1 cellular context compared by ENCODE assay signal in the genomic region with DNA sequence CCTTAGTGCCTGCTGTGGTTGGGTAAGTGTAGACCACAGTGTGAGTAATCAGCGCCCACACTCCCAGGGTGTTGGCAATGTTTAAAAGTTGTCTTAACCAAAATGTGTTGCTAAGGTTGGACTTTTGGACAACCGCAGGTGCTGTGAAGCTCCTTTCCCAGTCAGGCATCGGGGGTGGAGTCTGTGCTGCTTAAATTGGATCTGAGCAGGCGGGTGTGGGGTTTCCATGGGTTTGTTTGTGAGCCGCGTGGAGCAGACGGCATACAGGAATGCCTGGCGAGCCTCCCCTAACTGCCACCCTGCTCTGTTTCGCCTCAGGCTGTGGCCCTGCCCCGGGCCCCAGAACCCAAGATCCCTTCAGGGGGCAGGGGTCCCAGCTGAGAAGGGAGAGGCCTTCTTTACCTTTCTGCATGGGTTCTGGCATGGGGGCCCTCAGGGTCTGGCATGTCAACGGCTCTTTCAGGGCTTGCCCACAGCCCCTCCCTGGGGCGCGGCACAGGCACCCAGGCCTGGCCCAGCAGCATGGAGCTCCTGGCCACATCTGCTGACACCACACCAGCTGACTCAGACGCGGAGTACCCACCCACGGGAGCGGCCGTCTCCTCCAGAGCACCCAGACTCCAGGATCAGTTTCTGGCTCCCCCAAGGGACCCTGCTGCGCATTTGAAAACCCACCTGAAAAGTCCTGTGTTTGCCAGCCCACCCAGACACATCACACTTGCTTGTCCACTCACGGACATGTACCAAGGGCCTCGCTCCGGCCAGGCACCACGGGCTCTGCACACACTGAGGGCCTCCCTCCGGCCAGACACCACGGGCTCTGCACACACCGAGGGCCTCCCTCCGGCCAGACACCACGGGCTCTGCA.
A peak's percentile ranks its signal among the peaks of the same experiment; 100 is the strongest.
TF ChIP-seq lines count a peak whose summit lies in the region.

No MANE protein-coding gene starts in this region.

TF ChIP-seq in GM12878, 131 proteins besides CTCF, POLR2A, EP300 and RAD21 (continues in another document):
- no peak for TF ChIP-seq FOXK2 (IDR thresholded peaks at IDR 0.05)
- TF ChIP-seq SMAD1 (IDR thresholded peaks at IDR 0.05; ENCODE audit: low read depth, partially characterized antibody), result no peak
- TF ChIP-seq IKZF2 (IDR thresholded peaks at IDR 0.05), result peak; percentile 37 to 55; a peak in 2 of 4 replicates
- TF ChIP-seq ZNF207 (IDR thresholded peaks at IDR 0.05; ENCODE audit: borderline replicate concordance), result no peak
- TF ChIP-seq CHD1 (IDR thresholded peaks at IDR 0.05; ENCODE audit: low read depth, low read length), result no peak
- TF ChIP-seq GATAD2B (conservative IDR thresholded peaks at IDR 0.05; ENCODE audit: low read depth), result no peak; the same call in 1 of the 2 replicates
- TF ChIP-seq KLF5 (IDR thresholded peaks at IDR 0.05; ENCODE audit: partially characterized antibody), result no peak
- no peak for TF ChIP-seq ASH2L (IDR thresholded peaks at IDR 0.05; ENCODE audit: borderline replicate concordance, low read depth)
- TF ChIP-seq MTA2 (IDR thresholded peaks at IDR 0.05; ENCODE audit: low read depth), result peak; percentile 58; the same call in 1 of the 2 replicates
- TF ChIP-seq, protein P1, sequence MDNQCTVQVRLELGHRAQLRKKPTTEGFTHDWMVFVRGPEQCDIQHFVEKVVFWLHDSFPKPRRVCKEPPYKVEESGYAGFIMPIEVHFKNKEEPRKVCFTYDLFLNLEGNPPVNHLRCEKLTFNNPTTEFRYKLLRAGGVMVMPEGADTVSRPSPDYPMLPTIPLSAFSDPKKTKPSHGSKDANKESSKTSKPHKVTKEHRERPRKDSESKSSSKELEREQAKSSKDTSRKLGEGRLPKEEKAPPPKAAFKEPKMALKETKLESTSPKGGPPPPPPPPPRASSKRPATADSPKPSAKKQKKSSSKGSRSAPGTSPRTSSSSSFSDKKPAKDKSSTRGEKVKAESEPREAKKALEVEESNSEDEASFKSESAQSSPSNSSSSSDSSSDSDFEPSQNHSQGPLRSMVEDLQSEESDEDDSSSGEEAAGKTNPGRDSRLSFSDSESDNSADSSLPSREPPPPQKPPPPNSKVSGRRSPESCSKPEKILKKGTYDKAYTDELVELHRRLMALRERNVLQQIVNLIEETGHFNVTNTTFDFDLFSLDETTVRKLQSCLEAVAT (IDR thresholded peaks at IDR 0.05), result peak; percentile 62; the same call in 1 of the 2 replicates
- no peak for TF ChIP-seq CBX5 (IDR thresholded peaks at IDR 0.05; ENCODE audit: low read depth)
- no peak for TF ChIP-seq POLR2AphosphoS5 (IDR thresholded peaks at IDR 0.05; ENCODE audit: low read length)
- TF ChIP-seq, protein P2, sequence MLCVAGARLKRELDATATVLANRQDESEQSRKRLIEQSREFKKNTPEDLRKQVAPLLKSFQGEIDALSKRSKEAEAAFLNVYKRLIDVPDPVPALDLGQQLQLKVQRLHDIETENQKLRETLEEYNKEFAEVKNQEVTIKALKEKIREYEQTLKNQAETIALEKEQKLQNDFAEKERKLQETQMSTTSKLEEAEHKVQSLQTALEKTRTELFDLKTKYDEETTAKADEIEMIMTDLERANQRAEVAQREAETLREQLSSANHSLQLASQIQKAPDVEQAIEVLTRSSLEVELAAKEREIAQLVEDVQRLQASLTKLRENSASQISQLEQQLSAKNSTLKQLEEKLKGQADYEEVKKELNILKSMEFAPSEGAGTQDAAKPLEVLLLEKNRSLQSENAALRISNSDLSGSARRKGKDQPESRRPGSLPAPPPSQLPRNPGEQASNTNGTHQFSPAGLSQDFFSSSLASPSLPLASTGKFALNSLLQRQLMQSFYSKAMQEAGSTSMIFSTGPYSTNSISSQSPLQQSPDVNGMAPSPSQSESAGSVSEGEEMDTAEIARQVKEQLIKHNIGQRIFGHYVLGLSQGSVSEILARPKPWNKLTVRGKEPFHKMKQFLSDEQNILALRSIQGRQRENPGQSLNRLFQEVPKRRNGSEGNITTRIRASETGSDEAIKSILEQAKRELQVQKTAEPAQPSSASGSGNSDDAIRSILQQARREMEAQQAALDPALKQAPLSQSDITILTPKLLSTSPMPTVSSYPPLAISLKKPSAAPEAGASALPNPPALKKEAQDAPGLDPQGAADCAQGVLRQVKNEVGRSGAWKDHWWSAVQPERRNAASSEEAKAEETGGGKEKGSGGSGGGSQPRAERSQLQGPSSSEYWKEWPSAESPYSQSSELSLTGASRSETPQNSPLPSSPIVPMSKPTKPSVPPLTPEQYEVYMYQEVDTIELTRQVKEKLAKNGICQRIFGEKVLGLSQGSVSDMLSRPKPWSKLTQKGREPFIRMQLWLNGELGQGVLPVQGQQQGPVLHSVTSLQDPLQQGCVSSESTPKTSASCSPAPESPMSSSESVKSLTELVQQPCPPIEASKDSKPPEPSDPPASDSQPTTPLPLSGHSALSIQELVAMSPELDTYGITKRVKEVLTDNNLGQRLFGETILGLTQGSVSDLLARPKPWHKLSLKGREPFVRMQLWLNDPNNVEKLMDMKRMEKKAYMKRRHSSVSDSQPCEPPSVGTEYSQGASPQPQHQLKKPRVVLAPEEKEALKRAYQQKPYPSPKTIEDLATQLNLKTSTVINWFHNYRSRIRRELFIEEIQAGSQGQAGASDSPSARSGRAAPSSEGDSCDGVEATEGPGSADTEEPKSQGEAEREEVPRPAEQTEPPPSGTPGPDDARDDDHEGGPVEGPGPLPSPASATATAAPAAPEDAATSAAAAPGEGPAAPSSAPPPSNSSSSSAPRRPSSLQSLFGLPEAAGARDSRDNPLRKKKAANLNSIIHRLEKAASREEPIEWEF (IDR thresholded peaks at IDR 0.05; ENCODE audit: insufficient replicate concordance, low read depth, low read length), result no peak
- peak in 1 of 2 experiments; percentile 54; a peak in 1 of 4 replicates for TF ChIP-seq BHLHE40 (IDR thresholded peaks at IDR 0.05; ENCODE audit: borderline replicate concordance in 1 of 2, low read depth in 2 of 2, low read length in 1 of 2)
- TF ChIP-seq, protein P3, sequence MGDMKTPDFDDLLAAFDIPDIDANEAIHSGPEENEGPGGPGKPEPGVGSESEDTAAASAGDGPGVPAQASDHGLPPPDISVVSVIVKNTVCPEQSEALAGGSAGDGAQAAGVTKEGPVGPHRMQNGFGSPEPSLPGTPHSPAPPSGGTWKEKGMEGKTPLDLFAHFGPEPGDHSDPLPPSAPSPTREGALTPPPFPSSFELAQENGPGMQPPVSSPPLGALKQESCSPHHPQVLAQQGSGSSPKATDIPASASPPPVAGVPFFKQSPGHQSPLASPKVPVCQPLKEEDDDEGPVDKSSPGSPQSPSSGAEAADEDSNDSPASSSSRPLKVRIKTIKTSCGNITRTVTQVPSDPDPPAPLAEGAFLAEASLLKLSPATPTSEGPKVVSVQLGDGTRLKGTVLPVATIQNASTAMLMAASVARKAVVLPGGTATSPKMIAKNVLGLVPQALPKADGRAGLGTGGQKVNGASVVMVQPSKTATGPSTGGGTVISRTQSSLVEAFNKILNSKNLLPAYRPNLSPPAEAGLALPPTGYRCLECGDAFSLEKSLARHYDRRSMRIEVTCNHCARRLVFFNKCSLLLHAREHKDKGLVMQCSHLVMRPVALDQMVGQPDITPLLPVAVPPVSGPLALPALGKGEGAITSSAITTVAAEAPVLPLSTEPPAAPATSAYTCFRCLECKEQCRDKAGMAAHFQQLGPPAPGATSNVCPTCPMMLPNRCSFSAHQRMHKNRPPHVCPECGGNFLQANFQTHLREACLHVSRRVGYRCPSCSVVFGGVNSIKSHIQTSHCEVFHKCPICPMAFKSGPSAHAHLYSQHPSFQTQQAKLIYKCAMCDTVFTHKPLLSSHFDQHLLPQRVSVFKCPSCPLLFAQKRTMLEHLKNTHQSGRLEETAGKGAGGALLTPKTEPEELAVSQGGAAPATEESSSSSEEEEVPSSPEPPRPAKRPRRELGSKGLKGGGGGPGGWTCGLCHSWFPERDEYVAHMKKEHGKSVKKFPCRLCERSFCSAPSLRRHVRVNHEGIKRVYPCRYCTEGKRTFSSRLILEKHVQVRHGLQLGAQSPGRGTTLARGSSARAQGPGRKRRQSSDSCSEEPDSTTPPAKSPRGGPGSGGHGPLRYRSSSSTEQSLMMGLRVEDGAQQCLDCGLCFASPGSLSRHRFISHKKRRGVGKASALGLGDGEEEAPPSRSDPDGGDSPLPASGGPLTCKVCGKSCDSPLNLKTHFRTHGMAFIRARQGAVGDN (IDR thresholded peaks at IDR 0.05), result no peak
- TF ChIP-seq, protein P4, sequence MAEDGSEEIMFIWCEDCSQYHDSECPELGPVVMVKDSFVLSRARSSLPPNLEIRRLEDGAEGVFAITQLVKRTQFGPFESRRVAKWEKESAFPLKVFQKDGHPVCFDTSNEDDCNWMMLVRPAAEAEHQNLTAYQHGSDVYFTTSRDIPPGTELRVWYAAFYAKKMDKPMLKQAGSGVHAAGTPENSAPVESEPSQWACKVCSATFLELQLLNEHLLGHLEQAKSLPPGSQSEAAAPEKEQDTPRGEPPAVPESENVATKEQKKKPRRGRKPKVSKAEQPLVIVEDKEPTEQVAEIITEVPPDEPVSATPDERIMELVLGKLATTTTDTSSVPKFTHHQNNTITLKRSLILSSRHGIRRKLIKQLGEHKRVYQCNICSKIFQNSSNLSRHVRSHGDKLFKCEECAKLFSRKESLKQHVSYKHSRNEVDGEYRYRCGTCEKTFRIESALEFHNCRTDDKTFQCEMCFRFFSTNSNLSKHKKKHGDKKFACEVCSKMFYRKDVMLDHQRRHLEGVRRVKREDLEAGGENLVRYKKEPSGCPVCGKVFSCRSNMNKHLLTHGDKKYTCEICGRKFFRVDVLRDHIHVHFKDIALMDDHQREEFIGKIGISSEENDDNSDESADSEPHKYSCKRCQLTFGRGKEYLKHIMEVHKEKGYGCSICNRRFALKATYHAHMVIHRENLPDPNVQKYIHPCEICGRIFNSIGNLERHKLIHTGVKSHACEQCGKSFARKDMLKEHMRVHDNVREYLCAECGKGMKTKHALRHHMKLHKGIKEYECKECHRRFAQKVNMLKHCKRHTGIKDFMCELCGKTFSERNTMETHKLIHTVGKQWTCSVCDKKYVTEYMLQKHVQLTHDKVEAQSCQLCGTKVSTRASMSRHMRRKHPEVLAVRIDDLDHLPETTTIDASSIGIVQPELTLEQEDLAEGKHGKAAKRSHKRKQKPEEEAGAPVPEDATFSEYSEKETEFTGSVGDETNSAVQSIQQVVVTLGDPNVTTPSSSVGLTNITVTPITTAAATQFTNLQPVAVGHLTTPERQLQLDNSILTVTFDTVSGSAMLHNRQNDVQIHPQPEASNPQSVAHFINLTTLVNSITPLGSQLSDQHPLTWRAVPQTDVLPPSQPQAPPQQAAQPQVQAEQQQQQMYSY (CRISPR knock-in tag; IDR thresholded peaks at IDR 0.05), result no peak
- no peak for TF ChIP-seq POLR2AphosphoS2 (IDR thresholded peaks at IDR 0.05; ENCODE audit: low read depth, low read length)
- no peak for TF ChIP-seq HDAC6 (IDR thresholded peaks at IDR 0.05; ENCODE audit: unreplicated experiment)
- TF ChIP-seq TCF12 (IDR thresholded peaks at IDR 0.05; ENCODE audit: low read depth, low read length), result no peak
- TF ChIP-seq FOS (IDR thresholded peaks at IDR 0.05; ENCODE audit: borderline replicate concordance, extremely low read depth, insufficient read length), result no peak
- TF ChIP-seq, protein P5, sequence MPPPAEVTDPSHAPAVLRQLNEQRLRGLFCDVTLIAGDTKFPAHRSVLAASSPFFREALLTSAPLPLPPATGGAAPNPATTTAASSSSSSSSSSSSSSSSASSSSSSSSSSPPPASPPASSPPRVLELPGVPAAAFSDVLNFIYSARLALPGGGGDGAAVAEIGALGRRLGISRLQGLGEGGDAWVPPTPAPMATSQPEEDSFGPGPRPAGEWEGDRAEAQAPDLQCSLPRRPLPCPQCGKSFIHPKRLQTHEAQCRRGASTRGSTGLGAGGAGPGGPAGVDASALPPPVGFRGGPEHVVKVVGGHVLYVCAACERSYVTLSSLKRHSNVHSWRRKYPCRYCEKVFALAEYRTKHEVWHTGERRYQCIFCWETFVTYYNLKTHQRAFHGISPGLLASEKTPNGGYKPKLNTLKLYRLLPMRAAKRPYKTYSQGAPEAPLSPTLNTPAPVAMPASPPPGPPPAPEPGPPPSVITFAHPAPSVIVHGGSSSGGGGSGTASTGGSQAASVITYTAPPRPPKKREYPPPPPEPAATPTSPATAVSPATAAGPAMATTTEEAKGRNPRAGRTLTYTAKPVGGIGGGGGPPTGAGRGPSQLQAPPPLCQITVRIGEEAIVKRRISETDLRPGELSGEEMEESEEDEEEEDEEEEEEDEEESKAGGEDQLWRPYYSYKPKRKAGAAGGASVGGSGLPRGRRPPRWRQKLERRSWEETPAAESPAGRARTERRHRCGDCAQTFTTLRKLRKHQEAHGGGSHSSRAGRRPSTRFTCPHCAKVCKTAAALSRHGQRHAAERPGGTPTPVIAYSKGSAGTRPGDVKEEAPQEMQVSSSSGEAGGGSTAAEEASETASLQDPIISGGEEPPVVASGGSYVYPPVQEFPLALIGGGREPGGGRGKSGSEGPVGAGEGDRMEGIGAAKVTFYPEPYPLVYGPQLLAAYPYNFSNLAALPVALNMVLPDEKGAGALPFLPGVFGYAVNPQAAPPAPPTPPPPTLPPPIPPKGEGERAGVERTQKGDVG (CRISPR knock-in tag; IDR thresholded peaks at IDR 0.05), result no peak
- TF ChIP-seq RUNX3 (IDR thresholded peaks at IDR 0.05; ENCODE audit: low read length), result peak; percentile 36
- no peak for TF ChIP-seq EED (IDR thresholded peaks at IDR 0.05; ENCODE audit: low read depth)
- TF ChIP-seq GABPA (IDR thresholded peaks at IDR 0.05; ENCODE audit: low read depth), result no peak
- peak; percentile 62 for TF ChIP-seq IKZF1 (conservative IDR thresholded peaks at IDR 0.05)
- no peak for TF ChIP-seq CEBPB (IDR thresholded peaks at IDR 0.05; ENCODE audit: borderline replicate concordance in 1 of 2, low read depth in 2 of 2, low read length in 2 of 2)
- TF ChIP-seq, protein P6, sequence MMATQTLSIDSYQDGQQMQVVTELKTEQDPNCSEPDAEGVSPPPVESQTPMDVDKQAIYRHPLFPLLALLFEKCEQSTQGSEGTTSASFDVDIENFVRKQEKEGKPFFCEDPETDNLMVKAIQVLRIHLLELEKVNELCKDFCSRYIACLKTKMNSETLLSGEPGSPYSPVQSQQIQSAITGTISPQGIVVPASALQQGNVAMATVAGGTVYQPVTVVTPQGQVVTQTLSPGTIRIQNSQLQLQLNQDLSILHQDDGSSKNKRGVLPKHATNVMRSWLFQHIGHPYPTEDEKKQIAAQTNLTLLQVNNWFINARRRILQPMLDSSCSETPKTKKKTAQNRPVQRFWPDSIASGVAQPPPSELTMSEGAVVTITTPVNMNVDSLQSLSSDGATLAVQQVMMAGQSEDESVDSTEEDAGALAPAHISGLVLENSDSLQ (IDR thresholded peaks at IDR 0.05), result no peak
- no peak for TF ChIP-seq CHD4 (IDR thresholded peaks at IDR 0.05)
- no peak for TF ChIP-seq SPI1 (IDR thresholded peaks at IDR 0.05; ENCODE audit: borderline replicate concordance, insufficient read depth, low read depth, low read length)
- TF ChIP-seq BMI1 (IDR thresholded peaks at IDR 0.05; ENCODE audit: borderline replicate concordance), result no peak
- TF ChIP-seq, protein P7, sequence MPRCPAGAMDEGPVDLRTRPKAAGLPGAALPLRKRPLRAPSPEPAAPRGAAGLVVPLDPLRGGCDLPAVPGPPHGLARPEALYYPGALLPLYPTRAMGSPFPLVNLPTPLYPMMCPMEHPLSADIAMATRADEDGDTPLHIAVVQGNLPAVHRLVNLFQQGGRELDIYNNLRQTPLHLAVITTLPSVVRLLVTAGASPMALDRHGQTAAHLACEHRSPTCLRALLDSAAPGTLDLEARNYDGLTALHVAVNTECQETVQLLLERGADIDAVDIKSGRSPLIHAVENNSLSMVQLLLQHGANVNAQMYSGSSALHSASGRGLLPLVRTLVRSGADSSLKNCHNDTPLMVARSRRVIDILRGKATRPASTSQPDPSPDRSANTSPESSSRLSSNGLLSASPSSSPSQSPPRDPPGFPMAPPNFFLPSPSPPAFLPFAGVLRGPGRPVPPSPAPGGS (IDR thresholded peaks at IDR 0.05; ENCODE audit: borderline replicate concordance, insufficient read depth, low read depth, low read length, poor library complexity, severe bottlenecking), result no peak
- TF ChIP-seq WRNIP1 (IDR thresholded peaks at IDR 0.05; ENCODE audit: borderline replicate concordance, low read depth, low read length), result no peak
- no peak for TF ChIP-seq TCF3 (IDR thresholded peaks at IDR 0.05; ENCODE audit: borderline replicate concordance, insufficient read depth, low read depth, low read length)
- TF ChIP-seq TARDBP (IDR thresholded peaks at IDR 0.05; ENCODE audit: borderline replicate concordance), result no peak
- no peak for TF ChIP-seq SREBF1 (IDR thresholded peaks at IDR 0.05; ENCODE audit: low read length)
